In the genomic region with DNA sequence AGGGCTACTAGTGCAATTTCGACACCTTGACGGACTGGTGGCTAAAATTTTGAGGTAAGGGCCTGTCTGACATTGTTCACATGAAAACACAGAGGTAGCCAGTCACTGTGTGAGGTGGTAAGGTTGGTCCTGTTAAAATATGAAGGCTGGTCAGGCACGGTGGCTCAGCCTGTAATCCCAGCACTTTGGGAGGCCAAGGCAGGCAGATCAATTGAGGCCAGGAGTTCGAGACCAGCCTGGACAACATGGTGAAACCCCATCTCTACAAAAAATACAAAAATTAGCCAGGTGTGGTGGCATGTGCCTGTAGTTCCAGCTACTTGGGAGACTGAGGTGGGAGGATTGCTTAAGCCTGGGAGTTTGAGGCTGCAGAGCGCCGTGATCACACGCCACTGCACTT, we compare ENCODE assay signal across 8 cellular contexts. TPM values are rescaled to one million over a fixed set of nuclear protein-coding genes. Genes with fewer than 3 reads are reported as not detected.
DNase-seq lines count a peak whose midpoint lies in the region; ATAC-seq, FAIRE-seq and TF ChIP-seq lines count a peak whose summit lies in the region.
"Not testable (repeated sequence)": the region's sequence is repeated elsewhere in the genome, so short reads cannot be mapped to it uniquely, and the experiment has no call there.

No MANE protein-coding gene starts in this region.

- not testable (repeated sequence) for H3K4me3 ChIP-seq in BLaER1 treated with 17β-estradiol and CSF1 and Interleukin-3, amounts not matched to agents 10 nM and 100 nM; brain microvascular endothelial cell (ENCODE audit: low read depth, low read length); kidney (ENCODE audit: low read length in 2 of 2); ovary; subcutaneous abdominal adipose tissue (ENCODE audit: low read depth in 1 of 5, low read length in 5 of 5)

- WGBS in ovary, 3 donors = 92 to 94% (median 94%) methylated on average over 7 of the region's 7 CpGs

- H3K27ac ChIP-seq in BLaER1 treated with 17β-estradiol and CSF1 and Interleukin-3, amounts not matched to agents 10 nM and 100 nM = peak overlapping the region; percentile 37 to 89 (median 74)
- H3K27ac ChIP-seq in KOPT-K1 (ENCODE audit: low read depth, low read length, poor library complexity, severe bottlenecking) (peak overlapping the region; percentile 2), brain microvascular endothelial cell (peak overlapping the region; percentile 86), ovary (peak overlapping the region; percentile 77 to 81), subcutaneous abdominal adipose tissue (ENCODE audit: low read depth, low read length) (peak overlapping the region; percentile 29)
- not testable (repeated sequence) for H3K27ac ChIP-seq in kidney (ENCODE audit: low read depth in 2 of 2, low read length in 2 of 2)

- H4K20me1 ChIP-seq in BLaER1 treated with 17β-estradiol and CSF1 and Interleukin-3, amounts not matched to agents 10 nM and 100 nM = not testable (repeated sequence)

- H3K27me3 ChIP-seq in BLaER1 treated with 17β-estradiol and CSF1 and Interleukin-3, amounts not matched to agents 10 nM and 100 nM; brain microvascular endothelial cell (replicated peaks); ovary; subcutaneous abdominal adipose tissue (ENCODE audit: control insufficient read depth in 5 of 5, insufficient read depth in 4 of 5, low read length in 5 of 5): not testable (repeated sequence)

- intact Hi-C loops in kidney (cut with DNase I); ovary (cut with DNase I): not testable (repeated sequence)

- H3K36me3 Mint-ChIP-seq in T-helper 2 cell treated with Interferon-gamma antibody and Interleukin-4, amounts not matched to agents 5 μg/mL and 100 μg/mL, for 36 hours (ENCODE audit: low read depth); activated T-helper 17 cell treated with anti-CD3 and anti-CD28 coated beads, Interleukin-2, amount 50 U/mL, for 72 hours (ENCODE audit: low read depth): not testable (repeated sequence)

- TF ChIP-seq POLR2A in ovary (IDR thresholded peaks at IDR 0.05) = not testable (repeated sequence)

- H3K9ac ChIP-seq in BLaER1 treated with 17β-estradiol and CSF1 and Interleukin-3, amounts not matched to agents 10 nM and 100 nM = peak overlapping the region in 6 of 11 experiments; percentile 21 to 75 (median 55); a peak in 9 of 22 replicates
- H3K9ac ChIP-seq in kidney (ENCODE audit: low read length in 2 of 2); subcutaneous abdominal adipose tissue (ENCODE audit: low read length in 5 of 5): not testable (repeated sequence)

- H3K9me3 ChIP-seq in BLaER1 treated with 17β-estradiol and CSF1 and Interleukin-3, amounts not matched to agents 10 nM and 100 nM (replicated peaks in 1 of 11); KOPT-K1 (ENCODE audit: insufficient read depth, low read length, poor library complexity, severe bottlenecking); kidney (ENCODE audit: control insufficient read depth in 1 of 2, low read length in 2 of 2); ovary; subcutaneous abdominal adipose tissue (ENCODE audit: control insufficient read depth in 5 of 5, low read length in 5 of 5): not testable (repeated sequence)

- not testable (repeated sequence) for H3K36me3 ChIP-seq in BLaER1 treated with 17β-estradiol and CSF1 and Interleukin-3, amounts not matched to agents 10 nM and 100 nM; KOPT-K1 (ENCODE audit: insufficient read depth, low read length); brain microvascular endothelial cell (replicated peaks); kidney (ENCODE audit: control insufficient read depth in 1 of 2, insufficient read depth in 2 of 2, low read length in 2 of 2); ovary; subcutaneous abdominal adipose tissue (ENCODE audit: control insufficient read depth in 5 of 5, insufficient read depth in 5 of 5, low read length in 5 of 5)

- not testable (repeated sequence) for H3K9me3 Mint-ChIP-seq in T-helper 2 cell treated with Interferon-gamma antibody and Interleukin-4, amounts not matched to agents 5 μg/mL and 100 μg/mL, for 36 hours; activated T-helper 17 cell treated with anti-CD3 and anti-CD28 coated beads, Interleukin-2, amount 50 U/mL, for 72 hours

- H3K4me1 Mint-ChIP-seq in T-helper 2 cell treated with Interferon-gamma antibody and Interleukin-4, amounts not matched to agents 5 μg/mL and 100 μg/mL, for 36 hours (ENCODE audit: low read depth) = peaks cover 58% of the 10 kb centered on the region
- H3K4me1 Mint-ChIP-seq in activated T-helper 17 cell treated with anti-CD3 and anti-CD28 coated beads, Interleukin-2, amount 50 U/mL, for 72 hours = peaks cover 31% of the 10 kb centered on the region

- TF ChIP-seq EP300 in ovary (IDR thresholded peaks at IDR 0.05) = not testable (repeated sequence)

- not testable (repeated sequence) for H3K4me3 Mint-ChIP-seq in T-helper 2 cell treated with Interferon-gamma antibody and Interleukin-4, amounts not matched to agents 5 μg/mL and 100 μg/mL, for 36 hours
- peak overlapping the region; percentile 37 for H3K4me3 Mint-ChIP-seq in activated T-helper 17 cell treated with anti-CD3 and anti-CD28 coated beads, Interleukin-2, amount 50 U/mL, for 72 hours

- not testable (repeated sequence) for H3K27me3 Mint-ChIP-seq in T-helper 2 cell treated with Interferon-gamma antibody and Interleukin-4, amounts not matched to agents 5 μg/mL and 100 μg/mL, for 36 hours (ENCODE audit: low read depth); activated T-helper 17 cell treated with anti-CD3 and anti-CD28 coated beads, Interleukin-2, amount 50 U/mL, for 72 hours

- FAIRE-seq in kidney (lab: Jason Lieb, UNC) = not testable (repeated sequence)

- not testable (repeated sequence) for TF ChIP-seq CTCF in brain microvascular endothelial cell (IDR thresholded peaks at IDR 0.05; ENCODE audit: low read depth, low read length, missing control alignments); kidney (IDR thresholded peaks at IDR 0.05; ENCODE audit: borderline replicate concordance, extremely low read depth, insufficient read depth); ovary (IDR thresholded peaks at IDR 0.05)

- not testable (repeated sequence) for DNase-seq in T-helper 2 cell treated with Interferon-gamma antibody and Interleukin-4, amounts not matched to agents 5 μg/mL and 100 μg/mL, for 36 hours (ENCODE audit: low spot score); brain microvascular endothelial cell; ovary
- DNase-seq in kidney = peak; percentile 22

- H3K4me1 ChIP-seq in BLaER1 treated with 17β-estradiol and CSF1 and Interleukin-3, amounts not matched to agents 10 nM and 100 nM = peaks cover 83 to 98% (median 92%) of the 10 kb centered on the region in 10 experiments
- H3K4me1 ChIP-seq in kidney (ENCODE audit: control insufficient read depth in 1 of 2, insufficient read depth in 1 of 2, low read depth in 1 of 2, low read length in 2 of 2) (peaks cover 0 to 15% of the 10 kb centered on the region in 2 donors), ovary (ENCODE audit: insufficient read depth) (peaks cover 27% of the 10 kb centered on the region), subcutaneous abdominal adipose tissue (ENCODE audit: control insufficient read depth in 5 of 5, insufficient read depth in 5 of 5, low read length in 5 of 5) (peaks cover 8 to 36% (median 32%) of the 10 kb centered on the region in 5 donors)

- in situ Hi-C loops in brain microvascular endothelial cell (cut with HindIII; ENCODE audit: low pct_ligation_motif_present, low sequenced_read_pairs) = not testable (repeated sequence)

- ATAC-seq in activated T-helper 17 cell treated with anti-CD3 and anti-CD28 coated beads, Interleukin-2, amount 50 U/mL, for 72 hours (replicated peaks) = not testable (repeated sequence)

- peak overlapping the region; percentile 76 for H3K27ac Mint-ChIP-seq in T-helper 2 cell treated with Interferon-gamma antibody and Interleukin-4, amounts not matched to agents 5 μg/mL and 100 μg/mL, for 36 hours
- peak overlapping the region; percentile 91 for H3K27ac Mint-ChIP-seq in activated T-helper 17 cell treated with anti-CD3 and anti-CD28 coated beads, Interleukin-2, amount 50 U/mL, for 72 hours

- peak overlapping the region; percentile 66 to 91 (median 84) for H3K4me2 ChIP-seq in BLaER1 treated with 17β-estradiol and CSF1 and Interleukin-3, amounts not matched to agents 10 nM and 100 nM

RNA-seq across cellular contexts. Expression of gene DDIT4, which starts 34.0 kb away (rescaled TPM):
- 1,000 to 10,000 TPM in 1 of 2 donors, 100 to 1,000 TPM in 1; 746 to 1,569 TPM for total RNA-seq in activated T-helper 17 cell treated with anti-CD3 and anti-CD28 coated beads, Interleukin-2, amount 50 U/mL, for 72 hours
- 292 TPM for total RNA-seq in kidney
- polyA plus RNA-seq in kidney (ENCODE audit: insufficient read depth, low read depth, low replicate concordance) = 96.9 TPM
- total RNA-seq in ovary = 1,000 to 10,000 TPM in 2 of 7 donors, 100 to 1,000 TPM in 5; 229 to 1,952 (median 524) TPM
- 100 to 1,000 TPM in 1 of 2 donors, 10 to 100 TPM in 1; 46.6 to 529 TPM for polyA plus RNA-seq in ovary

RNA-seq across cellular contexts. Expression of gene DNAJB12, which starts 47.0 kb away (rescaled TPM):
- total RNA-seq in activated T-helper 17 cell treated with anti-CD3 and anti-CD28 coated beads, Interleukin-2, amount 50 U/mL, for 72 hours = 10 to 100 TPM; 32.0 to 35.9 TPM
- total RNA-seq in kidney = 37.7 TPM
- 32.0 TPM for polyA plus RNA-seq in kidney (ENCODE audit: insufficient read depth, low read depth, low replicate concordance)
- total RNA-seq in ovary = 10 to 100 TPM; 27.6 to 46.4 (median 33.1) TPM
- 10 to 100 TPM; 27.5 to 32.0 TPM for polyA plus RNA-seq in ovary
